Comparison of ENCODE assay signal across 22 cellular contexts in genomic region chr4:72076562-72076961, GRCh38. TPM values are rescaled to one million over a fixed set of nuclear protein-coding genes. Genes with fewer than 3 reads are reported as not detected.
DNase-seq lines count a peak whose midpoint lies in the region; TF ChIP-seq lines count a peak whose summit lies in the region.
"Had no signal": no experiment of that assay in that cellular context is flagged by ENCODE, and none has a peak within 500 bp of the region (broad histone marks: within the 10 kb centered on the region; RNA-seq: fewer than 3 reads in every experiment).

No MANE protein-coding gene starts in this region.

- dilution Hi-C loops in mammary epithelial cell (cut with HindIII; ENCODE audit: low sequenced_read_pairs): no loop called here

- H3K9ac ChIP-seq in mammary epithelial cell (ENCODE audit: insufficient read depth, low read length): no peak overlapping the region
- no peak overlapping the region for H3K9ac ChIP-seq in MM.1S (ENCODE audit: low read length)

- no peak overlapping the region for H3K4me2 ChIP-seq in mammary epithelial cell (ENCODE audit: insufficient read depth, low read depth, low read length)
- H3K4me2 ChIP-seq in MM.1S (ENCODE audit: low read depth, low read length): no peak overlapping the region

- no peak for TF ChIP-seq CTCF in mammary epithelial cell (conservative IDR thresholded peaks at IDR 0.05 in 1 of 2, IDR thresholded peaks at IDR 0.05 in 1 of 2; ENCODE audit: extremely low read depth in 1 of 2, insufficient read depth in 1 of 2, low read depth in 1 of 2, low read length in 2 of 2)
- TF ChIP-seq CTCF in MM.1S (IDR thresholded peaks at IDR 0.05; ENCODE audit: low read length): no peak

- H4K20me1 ChIP-seq in mammary epithelial cell (ENCODE audit: insufficient read depth, low read length): no peaks in the 10 kb centered on the region
- no peaks in the 10 kb centered on the region for H4K20me1 ChIP-seq in MM.1S (ENCODE audit: insufficient read depth, low read length)

- intact Hi-C loops in mammary epithelial cell (cut with micrococcal nuclease): no loop called here

- no peaks in the 10 kb centered on the region for H3K4me1 ChIP-seq in mammary epithelial cell (ENCODE audit: insufficient read depth, low read length)
- H3K4me1 ChIP-seq in MM.1S (ENCODE audit: low read length): no peaks in the 10 kb centered on the region
- H3K4me1 ChIP-seq: gastrocnemius medialis, psoas muscle had no signal

- H3K9me2 ChIP-seq in MM.1S (replicated peaks; ENCODE audit: insufficient read depth, low read length): no peaks in the 10 kb centered on the region

- BruUV-seq in mammary epithelial cell (replicated peaks; lab: Mats Ljungman, UMichigan): no TSS peak

- H3F3A ChIP-seq in MM.1S (ENCODE audit: insufficient read depth, low read length): no peaks in the 10 kb centered on the region

- CTCF ChIA-PET in mammary epithelial cell (lab: Charles Lee; ENCODE audit: low non-redundant PET): no interaction called here

- H3K36me3 ChIP-seq in mammary epithelial cell (ENCODE audit: insufficient read depth, low read length) (no peaks in the 10 kb centered on the region), MM.1S (replicated peaks; ENCODE audit: insufficient read depth, low read length) (no peaks in the 10 kb centered on the region)
- H3K36me3 ChIP-seq: gastrocnemius medialis, MG63 had no signal

- no peaks in the 10 kb centered on the region for H3K9me3 ChIP-seq in mammary epithelial cell (replicated peaks; ENCODE audit: insufficient read depth, low read length)
- H3K9me3 ChIP-seq in MM.1S (replicated peaks; ENCODE audit: insufficient read depth, low read length): no peaks in the 10 kb centered on the region
- H3K9me3 ChIP-seq: gastrocnemius medialis, MG63, psoas muscle had no signal

- in situ Hi-C loops in ACHN (cut with HindIII; ENCODE audit: low pct_ligation_motif_present, low pct_unique_long_range_greater_than_20kb, low sequenced_read_pairs): no loop called here
- in situ Hi-C loops in mammary epithelial cell (cut with MboI; ENCODE audit: low sequenced_read_pairs in 2 of 2): no loop called here

- H2AFZ ChIP-seq in mammary epithelial cell (ENCODE audit: low read depth, low read length): no peak overlapping the region
- no peak overlapping the region for H2AFZ ChIP-seq in MM.1S (ENCODE audit: low read length)

- H3K27me3 ChIP-seq in mammary epithelial cell (ENCODE audit: insufficient read depth, low read length) (peaks cover under 1% of the 10 kb centered on the region), MM.1S (replicated peaks; ENCODE audit: insufficient read depth, low read length) (no peaks in the 10 kb centered on the region)
- H3K27me3 ChIP-seq: gastrocnemius medialis, MG63 had no signal

- DNase-seq in ACHN: peak; percentile 62
- peak; percentile 1 for DNase-seq in LHCN-M2 (ENCODE audit: low read depth)
- peak; percentile 21 for DNase-seq in mammary epithelial cell
- peak; percentile 89 for DNase-seq in kidney glomerular epithelial cell (lab: John Stamatoyannopoulos, UW)
- DNase-seq in ecto neural progenitor cell (ENCODE audit: low spot score): no peak
- DNase-seq in MM.1S: no peak
- DNase-seq in NCI-H1417 treated with DMSO at 0.1 percent for 48 hours (lab: John Stamatoyannopoulos, UW): no peak
- DNase-seq in NCI-H187 treated with DMSO at 0.1 percent for 48 hours (lab: John Stamatoyannopoulos, UW): no peak
- DNase-seq: activated CD4-positive, alpha-beta T cell treated with anti-CD3 and anti-CD28 coated beads, Interleukin-2, amount 50 U/mL, for 4 hours; activated T-cell treated with anti-CD3 and anti-CD28 coated beads, Interleukin-2, amount 50 U/mL, for 1 hour; CD4-positive, alpha-beta T cell; central memory CD4-positive, alpha-beta T cell; effector CD8-positive, alpha-beta T cell; gastrocnemius medialis; MG63; NCI-H2029; NCI-H524 treated with DMSO at 0.1 percent for 48 hours; psoas muscle; stimulated activated CD4-positive, alpha-beta T cell treated with anti-CD3 and anti-CD28 coated beads, Interleukin-15, amount 100 ng/mL, for 24 hours; stimulated activated naive CD8-positive, alpha-beta T cell treated with anti-CD3 and anti-CD28 coated beads, Interleukin-15, Interleukin-2, amounts not matched to agents 100 U/mL and 50 U/mL, for 24 hours had no signal

- H3K4me3 ChIP-seq in mammary epithelial cell (replicated peaks in 1 of 3; ENCODE audit: insufficient read depth in 1 of 3, low read depth in 2 of 3, low read length in 3 of 3) (no peak overlapping the region), MM.1S (ENCODE audit: low read length) (no peak overlapping the region)
- H3K4me3 ChIP-seq: gastrocnemius medialis, lung, MG63, psoas muscle had no signal

- H3K27ac ChIP-seq in mammary epithelial cell (ENCODE audit: insufficient read depth, low read depth, low read length) (no peak overlapping the region), MM.1S (ENCODE audit: low read length) (no peak overlapping the region)
- H3K27ac ChIP-seq: gastrocnemius medialis, psoas muscle had no signal

- H3K79me2 ChIP-seq in mammary epithelial cell (ENCODE audit: insufficient read depth, low read length) (no peaks in the 10 kb centered on the region), MM.1S (ENCODE audit: low read length) (no peaks in the 10 kb centered on the region)

RNA-seq across cellular contexts. Expression of gene NPFFR2, which starts 44.8 kb away (rescaled TPM):
- total RNA-seq in LHCN-M2 (2014; rRNA removed) (not detected in 2 replicates), mammary epithelial cell (not detected)
- polyA plus RNA-seq in LHCN-M2 (2012): not detected
- polyA plus RNA-seq in mammary epithelial cell: not detected
- not detected for polyA minus RNA-seq in mammary epithelial cell
- total RNA-seq: CD4-positive, alpha-beta T cell; gastrocnemius medialis; lung; natural killer cell treated with Interleukin-12 subunit alpha and Interleukin-12 subunit beta and Interleukin-15 and Interleukin-18, amount 100 ng/mL, for 72 hours; psoas muscle had no signal
- polyA plus RNA-seq: lung, psoas muscle had no signal

Comparison
In these comparisons a context has a peak if more than half of its experiments do, and no peak if none do; other contexts are left out.
1. DNase-seq: peak in ACHN (single experiment), LHCN-M2 (single experiment), mammary epithelial cell (single experiment) and kidney glomerular epithelial cell (single experiment); none in ecto neural progenitor cell (single experiment), MM.1S (single experiment), NCI-H1417 treated with DMSO at 0.1 percent for 48 hours (single experiment) and NCI-H187 treated with DMSO at 0.1 percent for 48 hours (single experiment).